17 cellular contexts compared by ENCODE assay signal in genomic region chr10:69645296-69645665, GRCh38. TPM values are rescaled to one million over a fixed set of nuclear protein-coding genes. Genes with fewer than 3 reads are reported as not detected.
DNase-seq lines count a peak whose midpoint lies in the region; TF ChIP-seq lines count a peak whose summit lies in the region.
"Had no signal": no experiment of that assay in that cellular context is flagged by ENCODE, and none has a peak within 500 bp of the region (broad histone marks: within the 10 kb centered on the region; RNA-seq: fewer than 3 reads in every experiment).

No MANE protein-coding gene starts in this region.

- TF ChIP-seq CTCF in glutamatergic neuron (IDR thresholded peaks at IDR 0.05; ENCODE audit: partially characterized antibody, unreplicated experiment), result no peak

- no peak overlapping the region for H3K27ac Mint-ChIP-seq in glutamatergic neuron (ENCODE audit: unreplicated experiment)
- H3K27ac Mint-ChIP-seq: activated B cell treated with CpG ODN at 0.5 μM for 24 hours; activated naive CD4-positive, alpha-beta T cell treated with anti-CD3 and anti-CD28 coated beads, Interleukin-2, amount 50 U/mL, for 72 hours; B cell had no signal

- H3K4me3 Mint-ChIP-seq in glutamatergic neuron (ENCODE audit: unreplicated experiment), result peak overlapping the region; percentile 53
- H3K4me3 Mint-ChIP-seq: activated B cell treated with CpG ODN at 0.5 μM for 24 hours, B cell had no signal

- DNase-seq in Ammon's horn (ENCODE audit: low spot score) (peak; percentile 77), glutamatergic neuron (no peak), occipital lobe (lab: John Stamatoyannopoulos, UW) (peak; percentile 42), NCI-H1694 treated with DMSO at 0.1 percent for 48 hours (lab: John Stamatoyannopoulos, UW) (no peak), T-helper 9 cell (no peak), iPS-NIHi11 (ENCODE audit: low spot score) (no peak), NCI-H187 treated with DMSO at 0.1 percent for 48 hours (lab: John Stamatoyannopoulos, UW) (no peak)
- DNase-seq: activated B cell treated with CpG ODN at 0.5 μM for 24 hours; cerebellar nuclear complex; effector CD8-positive, alpha-beta T cell; T1000 had no signal

- peaks cover 39% of the 10 kb centered on the region for H3K4me1 Mint-ChIP-seq in glutamatergic neuron (ENCODE audit: low read depth, unreplicated experiment)
- H3K4me1 Mint-ChIP-seq: activated B cell treated with CpG ODN at 0.5 μM for 24 hours, B cell had no signal

- H3K9me3 Mint-ChIP-seq in glutamatergic neuron (ENCODE audit: unreplicated experiment), result peaks cover 1% of the 10 kb centered on the region
- H3K9me3 Mint-ChIP-seq: activated B cell treated with CpG ODN at 0.5 μM for 24 hours; activated naive CD4-positive, alpha-beta T cell treated with anti-CD3 and anti-CD28 coated beads, Interleukin-2, amount 50 U/mL, for 72 hours had no signal

- H3K27ac ChIP-seq in angular gyrus (ENCODE audit: low read depth, low read length), result peak overlapping the region; percentile 42
- H3K27ac ChIP-seq: A549, ascending aorta had no signal

- no peaks in the 10 kb centered on the region for H3K36me3 Mint-ChIP-seq in glutamatergic neuron (ENCODE audit: unreplicated experiment)
- H3K36me3 Mint-ChIP-seq: activated naive CD4-positive, alpha-beta T cell treated with anti-CD3 and anti-CD28 coated beads, Interleukin-2, amount 50 U/mL, for 72 hours had no signal

- H3K27me3 Mint-ChIP-seq in glutamatergic neuron (ENCODE audit: unreplicated experiment), result peaks cover 14% of the 10 kb centered on the region

RNA-seq across cellular contexts. Expression of gene FAM241B, which starts 15.2 kb away (rescaled TPM):
- 50.1 TPM for total RNA-seq in glutamatergic neuron (ENCODE audit: unreplicated experiment)
- 10.1 TPM for total RNA-seq in occipital lobe
- total RNA-seq: ascending aorta, urinary bladder had no signal

Comparison
In these comparisons a context has a peak if more than half of its experiments do, and no peak if none do; other contexts are left out.
1. DNase-seq: peak in Ammon's horn (single experiment) and occipital lobe (single experiment); none in glutamatergic neuron (single experiment), NCI-H1694 treated with DMSO at 0.1 percent for 48 hours (single experiment), T-helper 9 cell (single experiment), iPS-NIHi11 (single experiment) and NCI-H187 treated with DMSO at 0.1 percent for 48 hours (single experiment).